Comparison of ENCODE assay signal across 19 cellular contexts in genomic region chr17:76901542-76902197, GRCh38. TPM values are rescaled to one million over a fixed set of nuclear protein-coding genes. Genes with fewer than 3 reads are reported as not detected.
"Had no signal": no experiment of that assay in that cellular context is flagged by ENCODE, and none has a peak within 500 bp of the region (broad histone marks: within the 10 kb centered on the region; RNA-seq: fewer than 3 reads in every experiment).

No MANE protein-coding gene starts in this region.

- H3K4me3 ChIP-seq: thyroid gland, vagina had no signal

- ATAC-seq: left colon; stimulated activated memory B cell treated with anti-CD40 and anti-IgM and Interleukin-4, amounts not matched to agents 10 μg/mL and 1 μg/mL and 100 μg/mL, for 72 hours had no signal

- FAIRE-seq: TTC549 had no signal

- H3K27ac ChIP-seq: neutrophil, parathyroid adenoma, thyroid gland, vagina had no signal

- H3K27me3 ChIP-seq: thyroid gland, vagina had no signal

- DNase-seq: activated B cell treated with CpG ODN at 0.5 μM for 24 hours; activated CD4-positive, alpha-beta T cell treated with anti-CD3 and anti-CD28 coated beads, Interleukin-2, amount 10 ng/mL, durations not matched to agents 7 days and 5 days; activated CD8-positive, alpha-beta memory T cell treated with anti-CD3 and anti-CD28 coated beads for 24 hours; activated gamma-delta T cell treated with Interleukin-2 at 50 U/mL for 16 hours; amniotic stem cell; cortex of kidney; effector CD8-positive, alpha-beta T cell; foreskin melanocyte; head of caudate nucleus; left colon; naive B cell; stimulated activated CD4-positive, alpha-beta T cell treated with anti-CD3 and anti-CD28 coated beads, Interleukin-2, amount 100 ng/mL, for 48 hours; thyroid gland had no signal

- H3K9me3 ChIP-seq: neutrophil, thyroid gland, vagina had no signal

- H2AFZ ChIP-seq: parathyroid adenoma had no signal

- H3K9ac ChIP-seq: parathyroid adenoma had no signal

- H3K4me1 ChIP-seq: parathyroid adenoma, thyroid gland, vagina had no signal

- H3K36me3 ChIP-seq: neutrophil, thyroid gland, vagina had no signal

- H3K79me2 ChIP-seq: parathyroid adenoma had no signal

RNA-seq across cellular contexts. Expression of gene MGAT5B, which starts 33.5 kb away (rescaled TPM):
- total RNA-seq: skeletal muscle tissue had no signal
